In genomic region chr1:181391297-181391905, GRCh38 we compare ENCODE assay signal across 11 cellular contexts.
DNase-seq lines count a peak whose midpoint lies in the region; TF ChIP-seq lines count a peak whose summit lies in the region.
"Had no signal": no experiment of that assay in that cellular context is flagged by ENCODE, and none has a peak within 500 bp of the region (broad histone marks: within the 10 kb centered on the region; RNA-seq: fewer than 3 reads in every experiment).

No MANE protein-coding gene starts in this region.

- CTCF ChIA-PET in CD4-positive, alpha-beta memory T cell (lab: Charles Lee; ENCODE audit: partially characterized antibody) = interaction anchor here (1.2 to 1.5 kb wide), 2 partner anchors 32 to 189 kb away, joined by 4 to 6 read pairs; no protein-coding TSS in a partner anchor

- DNase-seq in CD4-positive, alpha-beta memory T cell = no peak
- no peak for DNase-seq in GM12865 (ENCODE audit: low read depth)
- peak; percentile 39 for DNase-seq in NCI-H2227 (lab: John Stamatoyannopoulos, UW; ENCODE audit: unreplicated experiment)
- DNase-seq in left kidney (ENCODE audit: low read depth, low spot score) = peak; percentile 71
- DNase-seq in UCSD-AML1 (lab: John Stamatoyannopoulos, UW; ENCODE audit: unreplicated experiment) = no peak
- no peak for DNase-seq in tibial artery
- no peak for DNase-seq in activated T-cell treated with anti-CD3 and anti-CD28 coated beads, Interleukin-2, amount 50 U/mL, for 48 hours
- DNase-seq: head of caudate nucleus, MV-4-11 had no signal

- no peaks in the 10 kb centered on the region for H3K36me3 Mint-ChIP-seq in CD4-positive, alpha-beta memory T cell

- peaks cover 0 to 2% (median 0%) of the 10 kb centered on the region in 8 donors for H3K9me3 Mint-ChIP-seq in CD4-positive, alpha-beta memory T cell

- H3K4me3 ChIP-seq in CD4-positive, alpha-beta memory T cell (ENCODE audit: low read length in 2 of 2) = no peak overlapping the region
- H3K4me3 ChIP-seq in GM12865 (ENCODE audit: low read depth, low read length) = no peak overlapping the region
- H3K4me3 ChIP-seq in tibial artery = no peak overlapping the region
- H3K4me3 ChIP-seq: SK-N-MC had no signal

- no peaks in the 10 kb centered on the region for H3K27me3 ChIP-seq in CD4-positive, alpha-beta memory T cell (ENCODE audit: insufficient read depth, low read length)
- H3K27me3 ChIP-seq in tibial artery = peaks cover 0 to 3% of the 10 kb centered on the region in 2 donors

- H3K27ac ChIP-seq in CD4-positive, alpha-beta memory T cell (ENCODE audit: low read depth, low read length) = no peak overlapping the region
- H3K27ac ChIP-seq in tibial artery = no peak overlapping the region
- H3K27ac ChIP-seq: epithelial cell of prostate, SK-N-MC had no signal

- peaks cover 4 to 31% (median 16%) of the 10 kb centered on the region in 4 donors for H3K4me1 Mint-ChIP-seq in CD4-positive, alpha-beta memory T cell

- no peaks in the 10 kb centered on the region for H3K27me3 Mint-ChIP-seq in CD4-positive, alpha-beta memory T cell

- no peaks in the 10 kb centered on the region for H3K36me3 ChIP-seq in CD4-positive, alpha-beta memory T cell (ENCODE audit: insufficient read depth, low read length)
- H3K36me3 ChIP-seq in tibial artery = no peaks in the 10 kb centered on the region

- TF ChIP-seq CTCF in GM12865 (IDR thresholded peaks at IDR 0.05; ENCODE audit: insufficient read depth, low read depth, low read length, missing control alignments) = peak; percentile 5
- TF ChIP-seq CTCF in tibial artery (IDR thresholded peaks at IDR 0.05) = no peak

- H3K27ac Mint-ChIP-seq in CD4-positive, alpha-beta memory T cell = peak overlapping the region in 4 of 7 donors; percentile 32 to 86 (median 62)

- POLR2A ChIA-PET in CD4-positive, alpha-beta memory T cell (lab: Charles Lee; ENCODE audit: partially characterized antibody) = no interaction called here

- peaks cover 47% of the 10 kb centered on the region for H3K4me1 ChIP-seq in CD4-positive, alpha-beta memory T cell (ENCODE audit: insufficient read depth, low read length)
- no peaks in the 10 kb centered on the region for H3K4me1 ChIP-seq in tibial artery

- no peaks in the 10 kb centered on the region for H3K9me3 ChIP-seq in CD4-positive, alpha-beta memory T cell (ENCODE audit: control insufficient read depth in 1 of 2, low read length in 2 of 2)
- no peaks in the 10 kb centered on the region for H3K9me3 ChIP-seq in tibial artery

- intact Hi-C loops in CD4-positive, alpha-beta memory T cell (cut with micrococcal nuclease) = loop anchor here (10.0 kb wide), 1 partner anchor 757 kb away; the partner anchor contains the start of gene XPR1
- intact Hi-C loops in tibial artery (cut with DNase I; ENCODE audit: low total_unique reads) = no loop called here

- peak overlapping the region in 1 of 8 donors; percentile 20 for H3K4me3 Mint-ChIP-seq in CD4-positive, alpha-beta memory T cell

Comparison
In these comparisons a context has a peak if more than half of its experiments do, and no peak if none do; other contexts are left out.
1. DNase-seq: peak in NCI-H2227 (single experiment) and left kidney (single experiment); none in CD4-positive, alpha-beta memory T cell (0 of 5), GM12865 (single experiment), UCSD-AML1 (single experiment), tibial artery (0 of 2) and activated T-cell treated with anti-CD3 and anti-CD28 coated beads, Interleukin-2, amount 50 U/mL, for 48 hours (0 of 2).